Comparison of ENCODE assay signal across 18 cellular contexts in genomic region chr5:142314606-142315005, GRCh38.
"Had no signal": no experiment of that assay in that cellular context is flagged by ENCODE, and none has a peak within 500 bp of the region (broad histone marks: within the 10 kb centered on the region; RNA-seq: fewer than 3 reads in every experiment).

No MANE protein-coding gene starts in this region.

- H3K4me1 ChIP-seq: pancreas had no signal

- DNase-seq: activated CD4-positive, alpha-beta T cell treated with anti-CD3 and anti-CD28 coated beads for 1 hour; activated CD4-positive, alpha-beta T cell treated with anti-CD3 and anti-CD28 coated beads, Interleukin-2, amount 50 U/mL, for 4 hours; activated naive CD4-positive, alpha-beta T cell treated with Interleukin-2 at 50 U/mL for 16 hours; activated naive CD8-positive, alpha-beta T cell treated with anti-CD3 and anti-CD28 coated beads, Interleukin-2, amount 50 U/mL, for 24 hours; hypothalamus; kidney; midbrain; pancreas; sigmoid colon; stimulated activated CD4-positive, alpha-beta T cell treated with anti-CD3 and anti-CD28 coated beads, Interleukin-12 subunit alpha, Interleukin-12 subunit beta, amount 100 ng/mL, for 4 hours; stimulated activated CD4-positive, alpha-beta T cell treated with anti-CD3 and anti-CD28 coated beads, Interleukin-2, amount 100 ng/mL, for 24 hours; T-cell; T1000; tibial artery had no signal

- H3K4me3 ChIP-seq: pancreas, sigmoid colon, tibial artery, vagina had no signal

- FAIRE-seq: bronchial epithelial cell, kidney, pancreas had no signal

- H3K9me3 ChIP-seq: ascending aorta, pancreas, sigmoid colon, tibial artery, vagina had no signal

- H3K27ac ChIP-seq: pancreas, vagina had no signal

- H3K36me3 ChIP-seq: pancreas, sigmoid colon, vagina had no signal

- ATAC-seq: activated naive CD8-positive, alpha-beta T cell treated with anti-CD3 and anti-CD28 coated beads, Interleukin-2, amount 50 U/mL, for 24 hours; activated T-helper 17 cell treated with anti-CD3 and anti-CD28 coated beads, Interleukin-2, amount 50 U/mL, for 72 hours; pancreas; T-cell had no signal

- H3K27me3 ChIP-seq: ascending aorta, pancreas, sigmoid colon, tibial artery, vagina had no signal
